9 cellular contexts compared by ENCODE assay signal in genomic region chr17:80826955-80827645, GRCh38.
DNase-seq lines count a peak whose midpoint lies in the region; TF ChIP-seq lines count a peak whose summit lies in the region.
"Had no signal": no experiment of that assay in that cellular context is flagged by ENCODE, and none has a peak within 500 bp of the region (broad histone marks: within the 10 kb centered on the region; RNA-seq: fewer than 3 reads in every experiment).

No MANE protein-coding gene starts in this region.

- no peak overlapping the region for H4K5ac ChIP-seq in mesendoderm (ENCODE audit: low read length)

- H2BK120ac ChIP-seq in mesendoderm (ENCODE audit: low read depth, low read length), result no peak overlapping the region

- no peak for TF ChIP-seq CTCF in coronary artery (IDR thresholded peaks at IDR 0.05)

- no peak overlapping the region for H4K8ac ChIP-seq in mesendoderm (ENCODE audit: low read depth, low read length)

- DNase-seq in G401 (ENCODE audit: low spot score) (peak; percentile 88), coronary artery (ENCODE audit: low spot score) (no peak), mesendoderm (peak; percentile 40), GM19238 (ENCODE audit: insufficient read length, low spot score) (no peak), NCI-H510A treated with DMSO at 0.1 percent for 48 hours (lab: John Stamatoyannopoulos, UW) (no peak), COR-L47 (lab: John Stamatoyannopoulos, UW) (no peak)
- DNase-seq in activated CD4-positive, alpha-beta T cell treated with anti-CD3 and anti-CD28 coated beads, Interleukin-2, amount 50 U/mL, for 4 hours, result no peak

- H3K23ac ChIP-seq in mesendoderm (ENCODE audit: low read length), result no peak overlapping the region

- H3K4ac ChIP-seq in mesendoderm (ENCODE audit: low read depth, low read length), result no peak overlapping the region

- no peak overlapping the region for H2BK15ac ChIP-seq in mesendoderm (replicated peaks; ENCODE audit: low read depth)

- H2BK5ac ChIP-seq in mesendoderm (ENCODE audit: low read length), result no peak overlapping the region

- no peak overlapping the region for H3K4me3 ChIP-seq in coronary artery
- H3K4me3 ChIP-seq in mesendoderm (ENCODE audit: low read length), result no peak overlapping the region

- no peak overlapping the region for H3K9ac ChIP-seq in mesendoderm (ENCODE audit: low read length)
- H3K9ac ChIP-seq: KMS-11 had no signal

- H3K36me3 ChIP-seq in mesendoderm (ENCODE audit: control insufficient read depth, insufficient read depth, low read length), result no peaks in the 10 kb centered on the region

- H3K79me2 ChIP-seq in mesendoderm (ENCODE audit: control insufficient read depth, insufficient read depth, low read length), result no peaks in the 10 kb centered on the region

- in situ Hi-C loops in G401 (cut with HindIII; ENCODE audit: low sequenced_read_pairs), result no loop called here

- H3K4me2 ChIP-seq in mesendoderm (ENCODE audit: low read length), result no peak overlapping the region
- H3K4me2 ChIP-seq: KMS-11 had no signal

- peak overlapping the region; percentile 30 for H3K56ac ChIP-seq in mesendoderm (ENCODE audit: low read length)

- H2AK5ac ChIP-seq in mesendoderm (ENCODE audit: low read length), result no peak overlapping the region

- H3K27me3 ChIP-seq in mesendoderm (ENCODE audit: insufficient read depth, low read length, poor library complexity), result no peaks in the 10 kb centered on the region

- H3K4me1 ChIP-seq in mesendoderm (ENCODE audit: control insufficient read depth, low read depth, low read length), result peaks cover 13% of the 10 kb centered on the region

- H3K79me1 ChIP-seq in mesendoderm (ENCODE audit: low read length), result no peaks in the 10 kb centered on the region

- H3K18ac ChIP-seq in mesendoderm (ENCODE audit: low read length), result no peak overlapping the region

- H3K27ac ChIP-seq in coronary artery, result peak overlapping the region; percentile 6 to 69
- no peak overlapping the region for H3K27ac ChIP-seq in mesendoderm (ENCODE audit: low read depth, low read length)
- H3K27ac ChIP-seq: KMS-11 had no signal

- no CpG with 5 or more reads among the region's 20 CpGs for WGBS in mesendoderm (ENCODE audit: extremely low coverage, insufficient coverage, low lambda C conversion rate)

TF ChIP-seq in PFSK-1, 5 proteins besides CTCF, POLR2A, EP300 and RAD21:
- no peak for TF ChIP-seq TAF1 (IDR thresholded peaks at IDR 0.05; ENCODE audit: borderline replicate concordance, insufficient read depth, low read length)
- TF ChIP-seq SIN3A (IDR thresholded peaks at IDR 0.05; ENCODE audit: borderline replicate concordance, insufficient read depth, low read length), result no peak
- TF ChIP-seq POLR2AphosphoS5 (IDR thresholded peaks at IDR 0.05; ENCODE audit: low read depth, low read length), result no peak
- peak; percentile 48 for TF ChIP-seq FOXP2 (optimal IDR thresholded peaks at IDR 0.05; ENCODE audit: borderline replicate concordance, extremely low read depth, extremely low read length, insufficient read depth)
- peak in 1 of 2 experiments; percentile 51; a peak in 1 of 4 replicates for TF ChIP-seq REST (IDR thresholded peaks at IDR 0.05; ENCODE audit: insufficient read depth in 1 of 2, low read depth in 2 of 2, low read length in 2 of 2)

Comparison
In these comparisons a context has a peak if more than half of its experiments do, and no peak if none do; other contexts are left out.
1. DNase-seq: peak in G401 (single experiment) and mesendoderm (single experiment); none in coronary artery (single experiment), GM19238 (single experiment), NCI-H510A treated with DMSO at 0.1 percent for 48 hours (single experiment), COR-L47 (single experiment) and activated CD4-positive, alpha-beta T cell treated with anti-CD3 and anti-CD28 coated beads, Interleukin-2, amount 50 U/mL, for 4 hours (0 of 2).